In the genomic region with DNA sequence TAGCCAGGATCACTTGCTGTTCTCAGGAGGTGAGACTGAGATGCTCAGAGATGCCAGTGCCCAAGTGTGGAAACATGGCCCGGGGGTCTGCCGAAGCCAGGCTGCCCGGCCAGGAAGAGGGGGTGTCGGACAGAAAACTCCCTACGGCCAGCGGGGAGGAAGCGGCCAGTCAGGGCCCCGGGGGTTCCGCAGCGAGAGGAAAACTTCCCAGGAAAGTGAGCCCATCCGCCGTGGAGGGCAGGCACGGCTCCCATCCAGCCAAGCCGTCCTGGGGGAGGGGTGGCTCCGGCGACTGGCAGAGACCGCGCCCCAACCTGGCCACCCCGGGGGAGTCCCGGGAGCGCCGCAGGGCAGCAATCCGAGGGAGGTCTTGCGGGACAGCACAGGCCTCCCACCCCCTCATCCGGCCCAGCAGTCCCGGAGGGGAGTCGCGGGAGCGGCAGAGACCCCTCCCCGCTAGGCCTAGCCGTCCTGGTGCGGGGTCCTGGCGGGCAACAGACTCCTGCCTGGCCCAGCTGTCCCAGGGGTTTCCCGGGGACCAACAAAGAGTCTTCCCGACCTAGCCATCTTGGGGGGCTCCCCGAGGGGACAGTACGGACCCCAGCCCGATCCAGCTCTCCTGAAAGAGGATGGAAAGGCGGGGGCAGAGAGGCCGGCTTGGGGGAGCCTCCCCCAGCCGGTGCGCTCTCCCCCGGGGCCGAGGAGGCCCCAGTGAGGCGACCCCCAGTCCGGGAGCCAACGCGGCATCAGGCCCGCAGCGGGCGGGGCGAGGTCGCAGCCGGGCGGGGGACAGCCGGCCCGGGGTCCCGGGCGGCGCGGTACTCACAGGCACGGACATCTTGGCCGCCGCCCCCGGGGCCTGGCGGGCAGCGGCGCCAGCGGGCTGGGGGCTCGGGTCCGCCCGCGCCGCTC, we compare ENCODE assay signal across 1 cellular context.
TF ChIP-seq lines count a peak whose summit lies in the region.

No MANE protein-coding gene starts in this region.

TF ChIP-seq in A549, 52 proteins besides CTCF, POLR2A, EP300 and RAD21 (continued from another document):
- no peak for TF ChIP-seq HDAC2 (IDR thresholded peaks at IDR 0.05)
- no peak for TF ChIP-seq HEYL (CRISPR knock-in tag; IDR thresholded peaks at IDR 0.05)
- TF ChIP-seq FOSL2 (IDR thresholded peaks at IDR 0.05), result no peak
- TF ChIP-seq FOSL2 (CRISPR knock-in tag; IDR thresholded peaks at IDR 0.05), result no peak
- no peak for TF ChIP-seq CBX8 (IDR thresholded peaks at IDR 0.05)
- TF ChIP-seq, protein P1, sequence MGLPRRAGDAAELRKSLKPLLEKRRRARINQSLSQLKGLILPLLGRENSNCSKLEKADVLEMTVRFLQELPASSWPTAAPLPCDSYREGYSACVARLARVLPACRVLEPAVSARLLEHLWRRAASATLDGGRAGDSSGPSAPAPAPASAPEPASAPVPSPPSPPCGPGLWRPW (IDR thresholded peaks at IDR 0.05), result no peak
- TF ChIP-seq, protein P2, sequence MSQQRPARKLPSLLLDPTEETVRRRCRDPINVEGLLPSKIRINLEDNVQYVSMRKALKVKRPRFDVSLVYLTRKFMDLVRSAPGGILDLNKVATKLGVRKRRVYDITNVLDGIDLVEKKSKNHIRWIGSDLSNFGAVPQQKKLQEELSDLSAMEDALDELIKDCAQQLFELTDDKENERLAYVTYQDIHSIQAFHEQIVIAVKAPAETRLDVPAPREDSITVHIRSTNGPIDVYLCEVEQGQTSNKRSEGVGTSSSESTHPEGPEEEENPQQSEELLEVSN (IDR thresholded peaks at IDR 0.05; ENCODE audit: borderline replicate concordance, low read depth), result no peak
- TF ChIP-seq CBX2 (IDR thresholded peaks at IDR 0.05; ENCODE audit: borderline replicate concordance, low read depth), result no peak
- TF ChIP-seq, protein P3, sequence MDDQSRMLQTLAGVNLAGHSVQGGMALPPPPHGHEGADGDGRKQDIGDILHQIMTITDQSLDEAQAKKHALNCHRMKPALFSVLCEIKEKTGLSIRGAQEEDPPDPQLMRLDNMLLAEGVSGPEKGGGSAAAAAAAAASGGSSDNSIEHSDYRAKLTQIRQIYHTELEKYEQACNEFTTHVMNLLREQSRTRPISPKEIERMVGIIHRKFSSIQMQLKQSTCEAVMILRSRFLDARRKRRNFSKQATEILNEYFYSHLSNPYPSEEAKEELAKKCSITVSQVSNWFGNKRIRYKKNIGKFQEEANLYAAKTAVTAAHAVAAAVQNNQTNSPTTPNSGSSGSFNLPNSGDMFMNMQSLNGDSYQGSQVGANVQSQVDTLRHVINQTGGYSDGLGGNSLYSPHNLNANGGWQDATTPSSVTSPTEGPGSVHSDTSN (IDR thresholded peaks at IDR 0.05), result no peak
